23 cellular contexts compared by ENCODE assay signal in the genomic region with DNA sequence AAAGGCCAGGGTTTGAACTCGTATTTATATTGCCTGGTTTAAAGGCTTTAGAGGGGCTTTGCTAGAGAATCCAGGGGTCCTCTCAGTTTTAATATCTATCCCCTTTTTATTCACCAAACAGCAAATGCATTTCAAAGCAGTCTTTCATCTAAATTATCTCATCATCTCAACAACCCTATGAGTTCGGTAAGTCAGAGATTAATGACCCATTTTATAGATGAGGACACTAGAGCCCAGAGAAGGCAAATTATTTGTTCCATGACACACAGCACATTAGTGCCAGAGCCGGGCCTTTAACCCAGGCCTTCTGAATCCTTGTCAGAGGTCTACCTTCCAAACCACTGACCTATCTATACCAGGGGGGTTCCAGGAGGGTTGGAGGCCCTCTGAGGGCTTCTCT.
"Had no signal": no experiment of that assay in that cellular context is flagged by ENCODE, and none has a peak within 500 bp of the region (broad histone marks: within the 10 kb centered on the region; RNA-seq: fewer than 3 reads in every experiment).

No MANE protein-coding gene starts in this region.

- H3K9me3 ChIP-seq: left lung, lower lobe of right lung, neutrophil, right atrium auricular region, right lobe of liver, testis, thyroid gland, transverse colon, upper lobe of left lung, vagina had no signal

- H3K4me1 ChIP-seq: right atrium auricular region, right lobe of liver, thyroid gland, vagina had no signal

- H3K27me3 ChIP-seq: left lung, neural progenitor cell, neutrophil, right atrium auricular region, right lobe of liver, testis, thyroid gland, transverse colon, upper lobe of left lung, vagina had no signal

- H3K36me3 ChIP-seq: left lung, lower lobe of right lung, neural progenitor cell, neutrophil, right atrium auricular region, right lobe of liver, thyroid gland, transverse colon, upper lobe of left lung, vagina had no signal

- H3K27ac ChIP-seq: left lung, lower lobe of right lung, neural progenitor cell, neutrophil, right atrium auricular region, right lobe of liver, testis, thyroid gland, transverse colon, upper lobe of left lung, vagina had no signal

- DNase-seq: kidney glomerular epithelial cell; left colon; left lung; lower lobe of right lung; mesenchymal stem cell; naive thymus-derived CD8-positive, alpha-beta T cell; right lobe of liver; stimulated activated CD4-positive, alpha-beta T cell treated with anti-CD3 and anti-CD28 coated beads, Interleukin-1b, Interleukin-23, amount 100 ng/mL, for 48 hours; stimulated activated CD4-positive, alpha-beta T cell treated with anti-CD3 and anti-CD28 coated beads, Interleukin-2, amount 100 ng/mL, for 48 hours; stimulated activated CD4-positive, alpha-beta T cell treated with anti-CD3 and anti-CD28 coated beads, Interleukin-4, amount 100 ng/mL, for 4 hours; stimulated activated CD8-positive, alpha-beta memory T cell treated with anti-CD3 and anti-CD28 coated beads, Interleukin-4, amount 100 ng/mL, for 48 hours; stimulated activated naive CD4-positive, alpha-beta T cell treated with Interleukin-2 at 50 U/mL for 16 hours; stimulated activated naive CD8-positive, alpha-beta T cell treated with anti-CD3 and anti-CD28 coated beads, Interleukin-15, amount 100 ng/mL, for 72 hours; testis; thyroid gland; transverse colon; upper lobe of left lung had no signal

- H3K4me3 ChIP-seq: left lung, lower lobe of right lung, neural progenitor cell, right atrium auricular region, right lobe of liver, smooth muscle cell, testis, thyroid gland, transverse colon, upper lobe of left lung, vagina had no signal

- ATAC-seq: left colon; left lung; lower lobe of right lung; naive thymus-derived CD8-positive, alpha-beta T cell; right lobe of liver; stimulated activated memory B cell treated with anti-CD40 and anti-IgM and Interleukin-4, amounts not matched to agents 10 μg/mL and 1 μg/mL and 100 μg/mL, for 72 hours; stimulated activated naive CD8-positive, alpha-beta T cell treated with anti-CD3 and anti-CD28 coated beads, Interleukin-15, amount 100 ng/mL, for 72 hours had no signal
